In genomic region chr12:121490401-121491257, GRCh38 we compare ENCODE assay signal across 1 cellular context.
TF ChIP-seq lines count a peak whose summit lies in the region.

No MANE protein-coding gene starts in this region.

TF ChIP-seq in HEK293, 187 proteins besides CTCF, POLR2A, EP300 and RAD21 (continued from another document):
- TF ChIP-seq, protein P1, sequence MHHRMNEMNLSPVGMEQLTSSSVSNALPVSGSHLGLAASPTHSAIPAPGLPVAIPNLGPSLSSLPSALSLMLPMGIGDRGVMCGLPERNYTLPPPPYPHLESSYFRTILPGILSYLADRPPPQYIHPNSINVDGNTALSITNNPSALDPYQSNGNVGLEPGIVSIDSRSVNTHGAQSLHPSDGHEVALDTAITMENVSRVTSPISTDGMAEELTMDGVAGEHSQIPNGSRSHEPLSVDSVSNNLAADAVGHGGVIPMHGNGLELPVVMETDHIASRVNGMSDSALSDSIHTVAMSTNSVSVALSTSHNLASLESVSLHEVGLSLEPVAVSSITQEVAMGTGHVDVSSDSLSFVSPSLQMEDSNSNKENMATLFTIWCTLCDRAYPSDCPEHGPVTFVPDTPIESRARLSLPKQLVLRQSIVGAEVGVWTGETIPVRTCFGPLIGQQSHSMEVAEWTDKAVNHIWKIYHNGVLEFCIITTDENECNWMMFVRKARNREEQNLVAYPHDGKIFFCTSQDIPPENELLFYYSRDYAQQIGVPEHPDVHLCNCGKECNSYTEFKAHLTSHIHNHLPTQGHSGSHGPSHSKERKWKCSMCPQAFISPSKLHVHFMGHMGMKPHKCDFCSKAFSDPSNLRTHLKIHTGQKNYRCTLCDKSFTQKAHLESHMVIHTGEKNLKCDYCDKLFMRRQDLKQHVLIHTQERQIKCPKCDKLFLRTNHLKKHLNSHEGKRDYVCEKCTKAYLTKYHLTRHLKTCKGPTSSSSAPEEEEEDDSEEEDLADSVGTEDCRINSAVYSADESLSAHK (tag by site-specific recombination; IDR thresholded peaks at IDR 0.05): no peak
- peak; percentile 42; the same call in 1 of the 2 replicates for TF ChIP-seq TCF7L2 (IDR thresholded peaks at IDR 0.05; ENCODE audit: borderline replicate concordance, low read depth, low read length)
TF ChIP-seq in HEK293: peak in this region for 2.
